In genomic region chr17:81398855-81399451, GRCh38 we compare ENCODE assay signal across 8 cellular contexts. TPM values are rescaled to one million over a fixed set of nuclear protein-coding genes. Genes with fewer than 3 reads are reported as not detected.
A peak's percentile ranks its signal among the peaks of the same experiment; 100 is the strongest.
DNase-seq lines count a peak whose midpoint lies in the region; ATAC-seq and TF ChIP-seq lines count a peak whose summit lies in the region.

No MANE protein-coding gene starts in this region.

- no peak for ATAC-seq in GM21526 (IDR thresholded peaks at IDR 0.05; ENCODE audit: low FRiP score, unreplicated experiment)

- H3K36me3 ChIP-seq in CD8-positive, alpha-beta memory T cell (ENCODE audit: insufficient read depth, low read length), result no peaks in the 10 kb centered on the region
- no peaks in the 10 kb centered on the region for H3K36me3 ChIP-seq in endocrine pancreas (ENCODE audit: control insufficient read depth, insufficient read depth, low read length)
- no peaks in the 10 kb centered on the region for H3K36me3 ChIP-seq in neutrophil

- H3K36me3 Mint-ChIP-seq in CD8-positive, alpha-beta memory T cell, result no peaks in the 10 kb centered on the region

- no peaks in the 10 kb centered on the region for H3K9me3 ChIP-seq in CD8-positive, alpha-beta memory T cell (ENCODE audit: low read length)
- H3K9me3 ChIP-seq in endocrine pancreas (ENCODE audit: control insufficient read depth, low read length), result no peaks in the 10 kb centered on the region
- H3K9me3 ChIP-seq in neutrophil, result no peaks in the 10 kb centered on the region

- peak overlapping the region; percentile 72 for H3K9ac ChIP-seq in endocrine pancreas (ENCODE audit: control insufficient read depth, insufficient read depth, low read length)

- H3K9me3 Mint-ChIP-seq in CD8-positive, alpha-beta memory T cell, result peaks cover 0 to 3% (median 2%) of the 10 kb centered on the region in 5 donors

- H3K27ac Mint-ChIP-seq in CD8-positive, alpha-beta memory T cell, result peak overlapping the region in 5 of 8 donors; percentile 29 to 80 (median 75)

- peaks cover 26 to 38% (median 29%) of the 10 kb centered on the region in 3 donors for H3K4me1 Mint-ChIP-seq in CD8-positive, alpha-beta memory T cell

- DNase-seq in CD8-positive, alpha-beta memory T cell, result no peak
- peak; percentile 46 for DNase-seq in NCI-H69 (lab: John Stamatoyannopoulos, UW)
- no peak for DNase-seq in AG20443 (ENCODE audit: low spot score)
- no peak for DNase-seq in kidney glomerular epithelial cell (lab: John Stamatoyannopoulos, UW)
- no peak for DNase-seq in HK-2 (ENCODE audit: unreplicated experiment)

- H3K27ac ChIP-seq in CD8-positive, alpha-beta memory T cell (ENCODE audit: low read depth, low read length), result peak overlapping the region; percentile 54
- no peak overlapping the region for H3K27ac ChIP-seq in neutrophil

- H3K27me3 Mint-ChIP-seq in CD8-positive, alpha-beta memory T cell, result peaks cover 67 to 72% of the 10 kb centered on the region in 2 donors

- peak overlapping the region; percentile 81 to 95 (median 86) for H3K4me3 Mint-ChIP-seq in CD8-positive, alpha-beta memory T cell

- CTCF ChIA-PET in CD8-positive, alpha-beta memory T cell (lab: Charles Lee), result no interaction called here

- TF ChIP-seq CTCF in neutrophil (IDR thresholded peaks at IDR 0.05), result no peak

- peaks cover 54% of the 10 kb centered on the region for H3K4me1 ChIP-seq in CD8-positive, alpha-beta memory T cell (ENCODE audit: insufficient read depth, low read length)
- H3K4me1 ChIP-seq in endocrine pancreas (ENCODE audit: control insufficient read depth, insufficient read depth, low read length), result peaks cover 5% of the 10 kb centered on the region
- H3K4me1 ChIP-seq in neutrophil (ENCODE audit: control insufficient read depth in 1 of 2, insufficient read depth in 1 of 2, low read depth in 1 of 2, low read length in 1 of 2), result peaks cover 61 to 67% of the 10 kb centered on the region in 2 experiments

- POLR2A ChIA-PET in CD8-positive, alpha-beta memory T cell (lab: Charles Lee), result no interaction called here

- peaks cover 86% of the 10 kb centered on the region for H3K27me3 ChIP-seq in CD8-positive, alpha-beta memory T cell (ENCODE audit: insufficient read depth, low read length, poor library complexity, severe bottlenecking)
- H3K27me3 ChIP-seq in endocrine pancreas (ENCODE audit: control insufficient read depth, insufficient read depth, low read length), result no peaks in the 10 kb centered on the region
- H3K27me3 ChIP-seq in neutrophil, result peaks cover 100% of the 10 kb centered on the region

- H3K4me3 ChIP-seq in CD8-positive, alpha-beta memory T cell (ENCODE audit: low read length), result no peak overlapping the region
- H3K4me3 ChIP-seq in endocrine pancreas (ENCODE audit: control insufficient read depth, insufficient read depth, low read length) (no peak overlapping the region), neutrophil (ENCODE audit: low read depth in 1 of 2, low read length in 1 of 2) (peak overlapping the region; percentile 12 to 29)

RNA-seq across cellular contexts. Expression of gene BAHCC1, which starts 3.7 kb away (rescaled TPM):
- not detected for total RNA-seq in CD8-positive, alpha-beta memory T cell
- polyA plus RNA-seq in CD8-positive, alpha-beta memory T cell, result not detected

Comparison
In these comparisons a context has a peak if more than half of its experiments do, and no peak if none do; other contexts are left out.
1. H3K4me3 ChIP-seq: peak in neutrophil (2 of 2); none in CD8-positive, alpha-beta memory T cell (single experiment) and endocrine pancreas (single experiment).